In genomic region chr1:108570998-108571401, GRCh38 we compare ENCODE assay signal across 17 cellular contexts. TPM values are rescaled to one million over a fixed set of nuclear protein-coding genes. Genes with fewer than 3 reads are reported as not detected.
DNase-seq lines count a peak whose midpoint lies in the region; TF ChIP-seq lines count a peak whose summit lies in the region.
"Had no signal": no experiment of that assay in that cellular context is flagged by ENCODE, and none has a peak within 500 bp of the region (broad histone marks: within the 10 kb centered on the region; RNA-seq: fewer than 3 reads in every experiment).

No MANE protein-coding gene starts in this region.

- 57% methylated on average over 7 of the region's 7 CpGs for WGBS in hepatocyte (ENCODE audit: low lambda C conversion rate, missing lambda C conversion rate)

- H3K4me3 ChIP-seq in breast epithelium (peak overlapping the region in 1 of 3 donors; percentile 2), hepatocyte (no peak overlapping the region), rectal smooth muscle tissue (ENCODE audit: low read length) (peak overlapping the region; percentile 28), vagina (no peak overlapping the region)
- H3K4me3 ChIP-seq: GM12878, SJSA1 had no signal

- BruUV-seq in MCF 10A (replicated peaks; lab: Mats Ljungman, UMichigan) = no TSS peak

- intact Hi-C loops in breast epithelium (cut with DNase I; ENCODE audit: low total_unique reads) = no loop called here
- intact Hi-C loops in MCF 10A (cut with micrococcal nuclease) = loop anchor here (2.0 kb wide), 1 partner anchor 58 kb away; no protein-coding TSS in a partner anchor
- intact Hi-C loops in vagina (cut with DNase I) = no loop called here

- no peak overlapping the region for H2AFZ ChIP-seq in hepatocyte

- POLR2A ChIA-PET in MCF 10A (lab: Yijun Ruan, JAX) = no interaction called here

- H3K9me2 ChIP-seq in hepatocyte (replicated peaks; ENCODE audit: insufficient read depth) = no peaks in the 10 kb centered on the region

- no peak overlapping the region for H3K4me2 ChIP-seq in hepatocyte
- H3K4me2 ChIP-seq: KMS-11 had no signal

- H3K79me2 ChIP-seq in hepatocyte = peaks cover 58% of the 10 kb centered on the region

- H3K36me3 ChIP-seq in breast epithelium (no peaks in the 10 kb centered on the region), hepatocyte (replicated peaks; ENCODE audit: insufficient read depth, low read depth) (no peaks in the 10 kb centered on the region), rectal smooth muscle tissue (ENCODE audit: control insufficient read depth, insufficient read depth, low read length) (no peaks in the 10 kb centered on the region), vagina (no peaks in the 10 kb centered on the region)
- H3K36me3 ChIP-seq: SJSA1 had no signal

- no peak overlapping the region for H3K4me3 Mint-ChIP-seq in MCF 10A (ENCODE audit: unreplicated experiment)
- H3K4me3 Mint-ChIP-seq: B cell had no signal

- H3K9ac ChIP-seq in rectal smooth muscle tissue (ENCODE audit: low read length) = no peak overlapping the region
- H3K9ac ChIP-seq: KMS-11 had no signal

- in situ Hi-C loops in GM13977 (cut with MboI; ENCODE audit: low pct_unique_long_range_greater_than_20kb, low sequenced_read_pairs, unreplicated experiment) = no loop called here

- H3K9me3 ChIP-seq in breast epithelium = no peaks in the 10 kb centered on the region
- no peaks in the 10 kb centered on the region for H3K9me3 ChIP-seq in hepatocyte (ENCODE audit: low read depth)
- no peaks in the 10 kb centered on the region for H3K9me3 ChIP-seq in vagina
- H3K9me3 ChIP-seq: SJSA1 had no signal

- DNase-seq in breast epithelium (ENCODE audit: low spot score in 2 of 2) (peak in 1 of 2 donors; percentile 26), MCF 10A (ENCODE audit: unreplicated experiment) (no peak), NCI-H510A treated with DMSO at 0.1 percent for 48 hours (lab: John Stamatoyannopoulos, UW) (peak; percentile 50), hepatocyte (ENCODE audit: low spot score) (peak; percentile 34), glomerular visceral epithelial cell (ENCODE audit: extremely low spot score) (no peak), GM13977 (ENCODE audit: low spot score) (no peak), vagina (ENCODE audit: extremely low spot score in 2 of 2) (no peak)
- DNase-seq: EL, NCI-H1092 treated with DMSO at 0.1 percent for 48 hours, NCI-H2081, NCI-H524, SW 1271 had no signal

- H3K4me1 ChIP-seq in breast epithelium (peaks cover 0 to 5% of the 10 kb centered on the region in 2 donors), hepatocyte (ENCODE audit: insufficient read depth) (no peaks in the 10 kb centered on the region), rectal smooth muscle tissue (ENCODE audit: control insufficient read depth, insufficient read depth, low read length) (no peaks in the 10 kb centered on the region), vagina (peaks cover 8% of the 10 kb centered on the region)

- no peaks in the 10 kb centered on the region for H4K20me1 ChIP-seq in hepatocyte (ENCODE audit: insufficient read depth, poor library complexity, severe bottlenecking)

- H3K4me1 Mint-ChIP-seq in MCF 10A (ENCODE audit: insufficient read depth, unreplicated experiment) = no peaks in the 10 kb centered on the region

- no peaks in the 10 kb centered on the region for H3K27me3 ChIP-seq in breast epithelium
- H3K27me3 ChIP-seq in hepatocyte = no peaks in the 10 kb centered on the region
- no peaks in the 10 kb centered on the region for H3K27me3 ChIP-seq in rectal smooth muscle tissue (ENCODE audit: control insufficient read depth, insufficient read depth, low read length)
- H3K27me3 ChIP-seq in vagina = no peaks in the 10 kb centered on the region
- H3K27me3 ChIP-seq: SJSA1 had no signal

- no peak for TF ChIP-seq POLR2A in breast epithelium (IDR thresholded peaks at IDR 0.05)
- TF ChIP-seq POLR2A in vagina (IDR thresholded peaks at IDR 0.05) = no peak

- no peaks in the 10 kb centered on the region for H3K36me3 Mint-ChIP-seq in MCF 10A (ENCODE audit: insufficient read depth, unreplicated experiment)

- no peaks in the 10 kb centered on the region for H3K9me3 Mint-ChIP-seq in MCF 10A (ENCODE audit: unreplicated experiment)

- H3K27ac Mint-ChIP-seq in MCF 10A (ENCODE audit: low read depth, unreplicated experiment) = no peak overlapping the region
- H3K27ac Mint-ChIP-seq: B cell had no signal

- TF ChIP-seq CTCF in breast epithelium (IDR thresholded peaks at IDR 0.05) (no peak), MCF 10A (IDR thresholded peaks at IDR 0.05; ENCODE audit: unreplicated experiment) (no peak), hepatocyte (IDR thresholded peaks at IDR 0.05; ENCODE audit: poor library complexity) (no peak), GM13977 (IDR thresholded peaks at IDR 0.05; ENCODE audit: extremely low read depth, insufficient read depth, missing control alignments) (no peak), vagina (IDR thresholded peaks at IDR 0.05) (no peak)

- H3K27me3 Mint-ChIP-seq in MCF 10A (ENCODE audit: insufficient read depth, unreplicated experiment) = no peaks in the 10 kb centered on the region
- H3K27me3 Mint-ChIP-seq: B cell had no signal

- CTCF ChIA-PET in MCF 10A (lab: Yijun Ruan, JAX) = interaction anchor here (1.0 to 3.2 kb wide), 2 partner anchors 11 to 14 kb away, joined by 4 to 20 read pairs; partner anchors contain the start of gene EEIG2

- peak overlapping the region; percentile 73 to 76 for H3K27ac ChIP-seq in breast epithelium
- no peak overlapping the region for H3K27ac ChIP-seq in hepatocyte
- H3K27ac ChIP-seq in rectal smooth muscle tissue (ENCODE audit: low read depth, low read length) = no peak overlapping the region
- H3K27ac ChIP-seq in vagina = no peak overlapping the region
- H3K27ac ChIP-seq: KMS-11, SJSA1 had no signal

RNA-seq across cellular contexts. Expression of gene EEIG2, which starts 11.1 kb away (rescaled TPM):
- total RNA-seq in breast epithelium (10 to 100 TPM; 10.2 to 31.3 (median 18.4) TPM), MCF 10A (2022) (0.63 and 0.93 TPM in 2 replicates), hepatocyte (16.0 and 16.1 TPM in 2 replicates), vagina (11.5 TPM)
- polyA plus RNA-seq in hepatocyte = 3.6 and 5.1 TPM in 2 replicates

Comparison
In these comparisons a context has a peak if more than half of its experiments do, and no peak if none do; other contexts are left out.
1. DNase-seq: peak in NCI-H510A treated with DMSO at 0.1 percent for 48 hours (single experiment) and hepatocyte (single experiment); none in MCF 10A (single experiment), glomerular visceral epithelial cell (single experiment), GM13977 (single experiment) and vagina (0 of 2).
2. H3K27ac ChIP-seq: peak in breast epithelium (2 of 2); none in hepatocyte (single experiment), rectal smooth muscle tissue (single experiment) and vagina (single experiment).